ENCODE assay signal across 22 cellular contexts in the genomic region with DNA sequence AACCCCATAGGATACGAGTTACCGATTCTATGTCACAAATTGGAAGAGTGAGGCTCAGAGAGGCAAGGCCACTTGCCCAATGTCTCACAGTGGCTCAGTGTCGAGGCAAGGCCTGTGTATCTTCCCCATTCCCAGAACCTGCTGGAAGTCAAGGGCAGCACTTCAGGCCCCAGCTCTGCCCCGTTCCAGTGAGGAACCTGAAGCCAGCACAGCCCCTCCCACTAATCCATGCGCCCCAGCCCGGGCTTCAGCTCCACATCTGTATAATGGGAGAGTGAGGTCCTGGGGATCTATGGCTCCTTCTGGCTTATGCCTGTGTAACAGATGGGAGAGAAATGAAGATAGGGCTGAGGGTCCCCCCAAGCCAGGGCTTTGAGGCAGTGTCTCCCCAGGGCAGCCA.
"Had no signal": no experiment of that assay in that cellular context is flagged by ENCODE, and none has a peak within 500 bp of the region (broad histone marks: within the 10 kb centered on the region; RNA-seq: fewer than 3 reads in every experiment).

No MANE protein-coding gene starts in this region.

- H3K27ac ChIP-seq: dorsolateral prefrontal cortex, esophagus muscularis mucosa, foreskin keratinocyte, lower lobe of right lung, parathyroid adenoma, skin epidermis had no signal

- H3K27me3 ChIP-seq: esophagus muscularis mucosa, thyroid gland had no signal

- H3K9me3 ChIP-seq: esophagus muscularis mucosa, lower lobe of right lung, thyroid gland had no signal

- H2AFZ ChIP-seq: parathyroid adenoma had no signal

- DNase-seq: dorsolateral prefrontal cortex; effector CD8-positive, alpha-beta T cell; endodermal cell; foreskin keratinocyte; hypothalamus; immature natural killer cell; left ventricle myocardium superior; lower lobe of right lung; natural killer cell; right cardiac atrium; stimulated activated CD4-positive, alpha-beta T cell treated with anti-CD3 and anti-CD28 coated beads, Interleukin-15, amount 100 ng/mL, for 24 hours; stimulated activated CD4-positive, alpha-beta T cell treated with anti-CD3 and anti-CD28 coated beads, Interleukin-2, amount 100 ng/mL, for 48 hours; stimulated activated naive CD4-positive, alpha-beta T cell; stimulated activated naive CD8-positive, alpha-beta T cell treated with anti-CD3 and anti-CD28 coated beads, Interleukin-15, amount 100 ng/mL, for 72 hours; thyroid gland had no signal

- H3K27ac Mint-ChIP-seq: endodermal cell; immature natural killer cell; natural killer cell; progenitor cell of endocrine pancreas; stimulated activated naive CD8-positive, alpha-beta T cell treated with anti-CD3 and anti-CD28 coated beads, Interleukin-15, amount 100 ng/mL, for 72 hours; type B pancreatic cell had no signal

- H3K79me2 ChIP-seq: parathyroid adenoma had no signal

- H3K4me3 Mint-ChIP-seq: endodermal cell; immature natural killer cell; natural killer cell; stimulated activated naive CD8-positive, alpha-beta T cell treated with anti-CD3 and anti-CD28 coated beads, Interleukin-15, amount 100 ng/mL, for 72 hours; type B pancreatic cell had no signal

- H3K36me3 ChIP-seq: esophagus muscularis mucosa, lower lobe of right lung, thyroid gland had no signal

- FAIRE-seq: colon, keratinocyte had no signal

- ATAC-seq: foreskin keratinocyte, left ventricle myocardium superior, lower lobe of right lung, natural killer cell, right cardiac atrium had no signal

- H3K9ac ChIP-seq: parathyroid adenoma had no signal

- H3K4me1 ChIP-seq: foreskin keratinocyte, parathyroid adenoma had no signal

- H3K4me3 ChIP-seq: dorsolateral prefrontal cortex, esophagus muscularis mucosa, lower lobe of right lung, skin epidermis, thyroid gland had no signal

- H3K36me3 Mint-ChIP-seq: immature natural killer cell, natural killer cell, type B pancreatic cell had no signal

- H3K9me3 Mint-ChIP-seq: endodermal cell; immature natural killer cell; natural killer cell; stimulated activated naive CD8-positive, alpha-beta T cell treated with anti-CD3 and anti-CD28 coated beads, Interleukin-15, amount 100 ng/mL, for 72 hours; type B pancreatic cell had no signal

- H3K4me1 Mint-ChIP-seq: immature natural killer cell, natural killer cell had no signal
